In genomic region chr1:161737625-161738024, GRCh38 we compare ENCODE assay signal across 27 cellular contexts. TPM values are rescaled to one million over a fixed set of nuclear protein-coding genes. Genes with fewer than 3 reads are reported as not detected.
DNase-seq lines count a peak whose midpoint lies in the region; ATAC-seq and TF ChIP-seq lines count a peak whose summit lies in the region.
"Had no signal": no experiment of that assay in that cellular context is flagged by ENCODE, and none has a peak within 500 bp of the region (broad histone marks: within the 10 kb centered on the region; RNA-seq: fewer than 3 reads in every experiment).

No MANE protein-coding gene starts in this region.

- H3K79me2 ChIP-seq in OCI-LY7 (ENCODE audit: insufficient read depth, low read depth, low read length) (no peaks in the 10 kb centered on the region), osteoblast (ENCODE audit: insufficient read depth, low read length) (no peaks in the 10 kb centered on the region)

- H3K4me1 ChIP-seq in OCI-LY7 (ENCODE audit: insufficient read depth, low read length, poor library complexity, severe bottlenecking) (peaks cover 48% of the 10 kb centered on the region), osteoblast (ENCODE audit: insufficient read depth, low read length) (peaks cover 25% of the 10 kb centered on the region), lower lobe of right lung (peaks cover 29% of the 10 kb centered on the region)
- H3K4me1 ChIP-seq: Caco-2, pancreas had no signal

- H3K9me3 ChIP-seq in OCI-LY7 (ENCODE audit: low read length), result no peaks in the 10 kb centered on the region
- H3K9me3 ChIP-seq in osteoblast (ENCODE audit: low read depth, low read length), result no peaks in the 10 kb centered on the region
- H3K9me3 ChIP-seq in lower lobe of right lung, result no peaks in the 10 kb centered on the region
- H3K9me3 ChIP-seq: Caco-2, pancreas had no signal

- DNase-seq in NCI-H1417 (lab: John Stamatoyannopoulos, UW) (peak; percentile 26 to 62 (median 57)), NCI-H1417 treated with DMSO at 0.1 percent for 48 hours (lab: John Stamatoyannopoulos, UW) (no peak), NCI-H187 treated with DMSO at 0.1 percent for 48 hours (lab: John Stamatoyannopoulos, UW) (peak; percentile 38), OCI-LY7 (ENCODE audit: low spot score) (no peak), osteoblast (ENCODE audit: insufficient read length, low spot score, missing footprints) (no peak), NCI-H1048 (lab: John Stamatoyannopoulos, UW) (no peak), lower lobe of right lung (no peak)
- no peak for DNase-seq in stimulated activated CD4-positive, alpha-beta T cell treated with anti-CD3 and anti-CD28 coated beads, Interleukin-2, amount 100 ng/mL, for 48 hours
- DNase-seq: 8988T; activated CD4-positive, alpha-beta T cell treated with anti-CD3 and anti-CD28 coated beads, Interleukin-2, amount 50 U/mL, for 1 hour; activated CD4-positive, CD25-positive, alpha-beta regulatory T cell; activated gamma-delta T cell; activated naive CD8-positive, alpha-beta T cell treated with anti-CD3 and anti-CD28 coated beads, Interleukin-2, amount 10 ng/mL, durations not matched to agents 7 days and 5 days; activated T-cell treated with anti-CD3 and anti-CD28 coated beads, Interleukin-2, amount 50 U/mL, for 24 hours; aorta; Caco-2; GF-D8; hippocampal formation; mesenchymal stem cell; NCI-H2029; NCI-H446 treated with DMSO at 0.1 percent for 48 hours; pancreas; stimulated activated CD4-positive, alpha-beta T cell treated with anti-CD3 and anti-CD28 coated beads, Interleukin-15, amount 100 ng/mL, for 24 hours; stimulated activated naive CD4-positive, alpha-beta T cell; T-helper 1 cell had no signal

- BruUV-seq in OCI-LY7 (replicated peaks; lab: Mats Ljungman, UMichigan), result no TSS peak

- H3K4me2 ChIP-seq in OCI-LY7 (ENCODE audit: low read length) (no peak overlapping the region), osteoblast (ENCODE audit: insufficient read depth, low read length) (no peak overlapping the region)

- intact Hi-C loops in OCI-LY7 (cut with micrococcal nuclease; ENCODE audit: unreplicated experiment), result loop anchor here (1.0 to 2.0 kb wide), 3 partner anchors 25 to 90 kb away; partner anchors contain the start of gene FCRLA
- intact Hi-C loops in lower lobe of right lung (cut with DNase I), result no loop called here

- H3K4me3 ChIP-seq in OCI-LY7 (ENCODE audit: low read depth, low read length, poor library complexity, severe bottlenecking), result no peak overlapping the region
- no peak overlapping the region for H3K4me3 ChIP-seq in osteoblast (ENCODE audit: insufficient read depth, low read length)
- H3K4me3 ChIP-seq in lower lobe of right lung, result no peak overlapping the region
- H3K4me3 ChIP-seq: pancreas had no signal

- H3K27ac ChIP-seq in OCI-LY7 (ENCODE audit: low read depth, low read length, poor library complexity, severe bottlenecking) (no peak overlapping the region), osteoblast (ENCODE audit: low read depth, low read length) (no peak overlapping the region), lower lobe of right lung (no peak overlapping the region)
- H3K27ac ChIP-seq: pancreas had no signal

- peak overlapping the region; percentile 65; the same call in 1 of the 2 replicates for H2AFZ ChIP-seq in OCI-LY7 (ENCODE audit: low read length)
- H2AFZ ChIP-seq in osteoblast (ENCODE audit: low read length), result peak overlapping the region; percentile 28

- no peaks in the 10 kb centered on the region for H3K9me2 ChIP-seq in OCI-LY7 (ENCODE audit: insufficient read depth, low read length)

- H3K27me3 ChIP-seq in osteoblast (ENCODE audit: insufficient read depth, low read length), result no peaks in the 10 kb centered on the region
- H3K27me3 ChIP-seq in lower lobe of right lung (ENCODE audit: low read depth), result no peaks in the 10 kb centered on the region
- H3K27me3 ChIP-seq: pancreas had no signal

- ATAC-seq in lower lobe of right lung, result no peak
- ATAC-seq: pancreas had no signal

- CTCF ChIA-PET in OCI-LY7 (lab: Charles Lee; ENCODE audit: unreplicated experiment), result interaction anchor here (1.1 to 2.4 kb wide), 3 partner anchors 11 to 36 kb away, joined by 6 to 12 read pairs (median 7); partner anchors contain the start of genes DUSP12 and FCRLA

- TF ChIP-seq CTCF in OCI-LY7 (conservative IDR thresholded peaks at IDR 0.05; ENCODE audit: low read length), result no peak
- TF ChIP-seq CTCF in osteoblast (IDR thresholded peaks at IDR 0.05; ENCODE audit: extremely low read depth, low read depth, low read length), result no peak
- no peak for TF ChIP-seq CTCF in lower lobe of right lung (IDR thresholded peaks at IDR 0.05)

- H4K20me1 ChIP-seq in OCI-LY7 (ENCODE audit: insufficient read depth, low read length) (no peaks in the 10 kb centered on the region), osteoblast (ENCODE audit: insufficient read depth, low read length) (no peaks in the 10 kb centered on the region)

- POLR2A ChIA-PET in OCI-LY7 (lab: Charles Lee), result interaction anchor here (0.6 to 7.0 kb wide), 9 partner anchors 11 to 90 kb away, joined by 3 to 64 read pairs (median 5); partner anchors contain the start of genes DUSP12 and FCRLA

- H3K36me3 ChIP-seq in OCI-LY7 (ENCODE audit: insufficient read depth, low read length), result no peaks in the 10 kb centered on the region
- H3K36me3 ChIP-seq in osteoblast (ENCODE audit: insufficient read depth, low read length), result no peaks in the 10 kb centered on the region
- no peaks in the 10 kb centered on the region for H3K36me3 ChIP-seq in lower lobe of right lung
- H3K36me3 ChIP-seq: pancreas had no signal

RNA-seq across cellular contexts. Expression of gene DUSP12, which starts 12.0 kb away (rescaled TPM):
- total RNA-seq in OCI-LY7 (2014; rRNA removed; shearing (Covaris generic)), result 43.9 and 71.5 TPM in 2 replicates
- total RNA-seq in OCI-LY7 (2022) (37.3 and 40.8 TPM in 2 replicates), osteoblast (20.6 and 32.1 TPM in 2 replicates), lower lobe of right lung (16.4 TPM)

RNA-seq across cellular contexts. Expression of gene FCRLB, which starts 16.3 kb away (rescaled TPM):
- total RNA-seq in OCI-LY7 (2014; rRNA removed; shearing (Covaris generic)), result 2.6 and 4.9 TPM in 2 replicates
- total RNA-seq in OCI-LY7 (2022), result 3.3 and 3.8 TPM in 2 replicates
- 1.8 TPM in 2 replicates for total RNA-seq in osteoblast
- 2.8 TPM for total RNA-seq in lower lobe of right lung

RNA-seq across cellular contexts. Expression of gene ATF6, which starts 28.5 kb away (rescaled TPM):
- total RNA-seq in OCI-LY7 (2014; rRNA removed; shearing (Covaris generic)), result 8.5 and 10.2 TPM in 2 replicates
- total RNA-seq in OCI-LY7 (2022), result 12.9 and 13.9 TPM in 2 replicates
- total RNA-seq in osteoblast, result 28.6 and 30.1 TPM in 2 replicates
- total RNA-seq in lower lobe of right lung, result 31.3 TPM

RNA-seq across cellular contexts. Expression of gene FCRLA, which starts 30.6 kb away (rescaled TPM):
- total RNA-seq in OCI-LY7 (2014; rRNA removed; shearing (Covaris generic)), result 524 and 672 TPM in 2 replicates
- total RNA-seq in OCI-LY7 (2022) (409 and 447 TPM in 2 replicates), osteoblast (0.88 and 1.4 TPM in 2 replicates), lower lobe of right lung (0.32 TPM)
- total RNA-seq: Caco-2, H4, renal cortical epithelial cell had no signal

Comparison
In these comparisons a context has a peak if more than half of its experiments do, and no peak if none do; other contexts are left out.
1. DNase-seq: peak in NCI-H1417 (3 of 3) and NCI-H187 treated with DMSO at 0.1 percent for 48 hours (single experiment); none in NCI-H1417 treated with DMSO at 0.1 percent for 48 hours (single experiment), OCI-LY7 (single experiment), osteoblast (single experiment), stimulated activated CD4-positive, alpha-beta T cell treated with anti-CD3 and anti-CD28 coated beads, Interleukin-2, amount 100 ng/mL, for 48 hours (0 of 2), NCI-H1048 (single experiment) and lower lobe of right lung (single experiment).